1 cellular context compared by ENCODE assay signal in genomic region chr7:44185729-44186128, GRCh38.
TF ChIP-seq lines count a peak whose summit lies in the region.

No MANE protein-coding gene starts in this region.

TF ChIP-seq in IMR-90, 13 proteins besides CTCF, POLR2A, EP300 and RAD21 (continued from another document):
- TF ChIP-seq ELK1 (IDR thresholded peaks at IDR 0.05; ENCODE audit: borderline replicate concordance, low read depth, low read length) (no peak), RFX5 (IDR thresholded peaks at IDR 0.05; ENCODE audit: low read depth, low read length) (no peak), BHLHE40 (IDR thresholded peaks at IDR 0.05; ENCODE audit: low read depth, low read length) (no peak), MAFK (IDR thresholded peaks at IDR 0.05; ENCODE audit: low read depth, low read length) (no peak), FOS (IDR thresholded peaks at IDR 0.05; ENCODE audit: low read depth, low read length) (no peak), CHD1 (IDR thresholded peaks at IDR 0.05; ENCODE audit: low read depth, low read length) (no peak), NFE2L2 (IDR thresholded peaks at IDR 0.05; ENCODE audit: low read depth, low read length) (no peak)
- TF ChIP-seq, protein P1, sequence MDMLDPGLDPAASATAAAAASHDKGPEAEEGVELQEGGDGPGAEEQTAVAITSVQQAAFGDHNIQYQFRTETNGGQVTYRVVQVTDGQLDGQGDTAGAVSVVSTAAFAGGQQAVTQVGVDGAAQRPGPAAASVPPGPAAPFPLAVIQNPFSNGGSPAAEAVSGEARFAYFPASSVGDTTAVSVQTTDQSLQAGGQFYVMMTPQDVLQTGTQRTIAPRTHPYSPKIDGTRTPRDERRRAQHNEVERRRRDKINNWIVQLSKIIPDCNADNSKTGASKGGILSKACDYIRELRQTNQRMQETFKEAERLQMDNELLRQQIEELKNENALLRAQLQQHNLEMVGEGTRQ (IDR thresholded peaks at IDR 0.05; ENCODE audit: low read depth, low read length) = no peak
TF ChIP-seq in IMR-90: peak in this region for 0.
